1 cellular context compared by ENCODE assay signal in genomic region chr13:94878721-94879120, GRCh38.
TF ChIP-seq lines count a peak whose summit lies in the region.

No MANE protein-coding gene starts in this region.

TF ChIP-seq in GM23338, 12 proteins besides CTCF, POLR2A, EP300 and RAD21 (continued from another document):
- TF ChIP-seq ZNF462 (CRISPR knock-in tag; IDR thresholded peaks at IDR 0.05): no peak
TF ChIP-seq in GM23338: peak in this region for 0.
